8 cellular contexts compared by ENCODE assay signal in the genomic region with DNA sequence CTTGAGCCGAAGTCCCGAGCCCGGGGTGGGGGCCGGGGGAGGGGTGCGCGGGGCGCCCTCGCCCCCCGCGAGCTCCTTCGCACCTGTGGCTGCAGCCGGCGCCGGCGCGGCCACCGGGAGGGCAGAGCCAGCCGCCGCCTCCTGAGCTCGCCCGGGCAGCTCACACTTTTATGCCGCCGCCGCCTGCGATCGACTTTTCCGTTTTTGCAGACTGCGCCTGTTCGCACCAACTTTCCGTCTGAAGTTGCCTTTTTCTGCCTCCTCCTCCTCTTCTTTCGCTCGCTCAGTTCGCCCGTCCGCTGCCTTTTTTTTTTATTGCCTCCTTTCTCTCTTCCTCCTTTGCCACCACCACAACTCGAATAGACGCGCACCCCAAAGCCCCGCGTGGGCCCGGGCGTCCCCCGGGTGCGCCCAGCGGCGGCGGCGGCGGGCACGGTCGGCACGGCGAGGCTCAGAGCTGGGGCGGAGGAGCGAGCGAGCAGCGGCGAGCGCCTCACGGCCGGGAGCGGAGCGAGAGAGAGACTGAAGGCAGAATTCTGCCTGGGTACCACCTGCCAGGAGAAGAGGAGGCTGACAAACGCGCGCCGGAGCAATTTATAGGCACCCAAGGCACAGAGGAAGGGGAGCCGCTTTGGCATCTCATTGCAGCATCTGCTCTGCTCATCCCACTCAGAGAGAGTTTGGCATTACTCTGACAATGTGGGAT.
DNase-seq lines count a peak whose midpoint lies in the region; ATAC-seq and TF ChIP-seq lines count a peak whose summit lies in the region.

A gene (minus strand): TSS at position 569 of the 706 bp plus-strand sequence. CDS start 814 bp downstream, outside the sequence.

- DNase-seq in GM03348 (ENCODE audit: low spot score), result peak; percentile 51
- peak; percentile 39 for DNase-seq in NCI-H1105 (lab: John Stamatoyannopoulos, UW)
- DNase-seq in astrocyte of the cerebellum (ENCODE audit: low read depth), result peak; percentile 6
- DNase-seq in islet precursor cell, result peak; percentile 62
- DNase-seq in stimulated activated CD4-positive, alpha-beta T cell treated with anti-CD3 and anti-CD28 coated beads, Interleukin-2, amount 100 ng/mL, for 48 hours, result peak; percentile 17 to 21
- DNase-seq in cerebellar nuclear complex (lab: John Stamatoyannopoulos, UW), result no peak

- TF ChIP-seq CTCF in astrocyte of the cerebellum (IDR thresholded peaks at IDR 0.05; ENCODE audit: low read depth, low read length, missing control alignments), result no peak

- in situ Hi-C loops in astrocyte of the cerebellum (cut with HindIII; ENCODE audit: low sequenced_read_pairs), result no loop called here

- peak within 1 kb of the TSS; percentile 30 for H3K4me3 ChIP-seq in astrocyte of the cerebellum (ENCODE audit: low read depth, low read length)

- ATAC-seq in GM21528 (IDR thresholded peaks at IDR 0.05; ENCODE audit: low FRiP score, unreplicated experiment) (peak; percentile 46), GM18519 (IDR thresholded peaks at IDR 0.05; ENCODE audit: low FRiP score, unreplicated experiment) (no peak)

Comparison
In these comparisons a context has a peak if more than half of its experiments do, and no peak if none do; other contexts are left out.
1. DNase-seq: peak in GM03348 (single experiment), NCI-H1105 (single experiment), astrocyte of the cerebellum (single experiment), islet precursor cell (single experiment) and stimulated activated CD4-positive, alpha-beta T cell treated with anti-CD3 and anti-CD28 coated beads, Interleukin-2, amount 100 ng/mL, for 48 hours (2 of 2); none in cerebellar nuclear complex (0 of 2).